1 cellular context compared by ENCODE assay signal in the genomic region with DNA sequence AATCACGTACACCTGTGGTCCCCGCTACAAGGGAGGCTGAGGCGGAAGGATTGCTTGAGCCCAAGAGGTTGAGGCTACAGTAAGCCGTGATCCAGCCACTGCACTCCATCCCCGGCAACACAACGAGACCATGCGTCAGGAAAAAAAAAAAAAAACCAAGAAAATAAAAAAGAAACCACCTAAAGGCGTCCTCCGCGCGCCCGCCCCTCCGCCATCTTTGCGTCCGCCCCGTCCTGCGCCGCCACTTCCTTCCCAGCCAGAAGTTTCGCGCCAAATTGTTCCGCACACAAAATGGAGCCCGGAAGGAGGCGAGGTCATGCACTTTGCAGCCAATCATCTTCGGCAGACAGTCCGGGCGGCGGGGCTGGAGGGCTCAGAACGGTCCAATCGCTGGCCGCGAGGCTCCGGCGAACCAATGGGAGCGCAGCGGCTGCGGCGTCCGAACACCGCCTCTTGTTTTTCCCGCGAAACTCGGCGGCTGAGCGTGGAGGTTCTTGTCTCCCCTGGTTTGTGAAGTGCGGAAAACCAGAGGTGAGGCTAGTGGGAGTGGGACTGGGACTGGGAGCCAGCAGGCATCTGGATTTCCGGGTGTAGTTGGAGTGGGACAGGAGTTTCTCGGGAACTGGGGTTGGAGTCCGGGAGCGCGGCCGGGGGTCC.
TF ChIP-seq lines count a peak whose summit lies in the region.

Gene MCM5, plus strand, starts transcription at position 463 of the 657 bp plus-strand sequence. CDS start 299 bp downstream, outside the sequence.

TF ChIP-seq in HepG2, 621 proteins besides CTCF, POLR2A, EP300 and RAD21 (continued from another document and continues in another):
- TF ChIP-seq E2F5 (CRISPR knock-in tag; conservative IDR thresholded peaks at IDR 0.05) (peak; percentile 94), POLR2AphosphoS5 (IDR thresholded peaks at IDR 0.05; ENCODE audit: low read depth, low read length) (peak; percentile 56; the same call in 1 of the 2 replicates), POLR2AphosphoS2 (IDR thresholded peaks at IDR 0.05; ENCODE audit: low read depth, low read length) (no peak), ZNF503 (CRISPR knock-in tag; IDR thresholded peaks at IDR 0.05) (peak; percentile 36; the same call in 1 of the 2 replicates), LCORL (IDR thresholded peaks at IDR 0.05) (no peak), LCORL (CRISPR knock-in tag; IDR thresholded peaks at IDR 0.05) (peak; percentile 10; the same call in 1 of the 2 replicates), ZFP62 (CRISPR knock-in tag; IDR thresholded peaks at IDR 0.05) (no peak), ZNF17 (CRISPR knock-in tag; IDR thresholded peaks at IDR 0.05) (no peak), RORA (CRISPR knock-in tag; IDR thresholded peaks at IDR 0.05) (no peak), HHEX (CRISPR knock-in tag; IDR thresholded peaks at IDR 0.05) (no peak), ZNF761 (CRISPR knock-in tag; conservative IDR thresholded peaks at IDR 0.05) (no peak; the same call in 1 of the 2 replicates), ZNF33A (CRISPR knock-in tag; IDR thresholded peaks at IDR 0.05; ENCODE audit: borderline replicate concordance) (no peak), TEAD3 (CRISPR knock-in tag; optimal IDR thresholded peaks at IDR 0.05; ENCODE audit: borderline replicate concordance) (peak; percentile 4), NR2C2 (CRISPR knock-in tag; IDR thresholded peaks at IDR 0.05; ENCODE audit: borderline replicate concordance) (peak; percentile 81), SETDB1 (CRISPR knock-in tag; IDR thresholded peaks at IDR 0.05; ENCODE audit: borderline replicate concordance) (no peak), MED8 (CRISPR knock-in tag; IDR thresholded peaks at IDR 0.05; ENCODE audit: insufficient replicate concordance) (peak; percentile 59), DNMT1 (CRISPR knock-in tag; IDR thresholded peaks at IDR 0.05) (no peak), ZNF782 (CRISPR knock-in tag; IDR thresholded peaks at IDR 0.05; ENCODE audit: borderline replicate concordance) (no peak), ZNF318 (CRISPR knock-in tag; IDR thresholded peaks at IDR 0.05) (no peak), PTBP1 (IDR thresholded peaks at IDR 0.05; ENCODE audit: low read depth, low read length, poor library complexity, severe bottlenecking) (no peak), HOXD1 (CRISPR knock-in tag; IDR thresholded peaks at IDR 0.05) (no peak), ZNF619 (CRISPR knock-in tag; IDR thresholded peaks at IDR 0.05) (no peak), RFXANK (CRISPR knock-in tag; IDR thresholded peaks at IDR 0.05) (no peak), ZNF12 (CRISPR knock-in tag; IDR thresholded peaks at IDR 0.05) (no peak), ZNF33B (CRISPR knock-in tag; IDR thresholded peaks at IDR 0.05) (peak; percentile 62; the same call in 1 of the 2 replicates), SIN3B (IDR thresholded peaks at IDR 0.05; ENCODE audit: low read length) (peak; percentile 37; the same call in 1 of the 2 replicates), ZNF572 (CRISPR knock-in tag; IDR thresholded peaks at IDR 0.05) (no peak), CENPBD1 (CRISPR knock-in tag; IDR thresholded peaks at IDR 0.05; ENCODE audit: borderline replicate concordance, low read depth) (no peak), HDAC2 (CRISPR knock-in tag; IDR thresholded peaks at IDR 0.05) (peak; percentile 41; the same call in 1 of the 2 replicates), ZNF274 (CRISPR knock-in tag; IDR thresholded peaks at IDR 0.05) (peak; percentile 90), ZBTB21 (CRISPR knock-in tag; IDR thresholded peaks at IDR 0.05) (no peak), HNRNPL (IDR thresholded peaks at IDR 0.05; ENCODE audit: low read depth, low read length) (0 out of 2 replicates have a peak, but pooled peaks have one; percentile 54)
- TF ChIP-seq, protein P1, sequence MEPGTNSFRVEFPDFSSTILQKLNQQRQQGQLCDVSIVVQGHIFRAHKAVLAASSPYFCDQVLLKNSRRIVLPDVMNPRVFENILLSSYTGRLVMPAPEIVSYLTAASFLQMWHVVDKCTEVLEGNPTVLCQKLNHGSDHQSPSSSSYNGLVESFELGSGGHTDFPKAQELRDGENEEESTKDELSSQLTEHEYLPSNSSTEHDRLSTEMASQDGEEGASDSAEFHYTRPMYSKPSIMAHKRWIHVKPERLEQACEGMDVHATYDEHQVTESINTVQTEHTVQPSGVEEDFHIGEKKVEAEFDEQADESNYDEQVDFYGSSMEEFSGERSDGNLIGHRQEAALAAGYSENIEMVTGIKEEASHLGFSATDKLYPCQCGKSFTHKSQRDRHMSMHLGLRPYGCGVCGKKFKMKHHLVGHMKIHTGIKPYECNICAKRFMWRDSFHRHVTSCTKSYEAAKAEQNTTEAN (CRISPR knock-in tag; conservative IDR thresholded peaks at IDR 0.05): 0 out of 2 replicates have a peak, but pooled peaks have one; percentile 26
- TF ChIP-seq, protein P2, sequence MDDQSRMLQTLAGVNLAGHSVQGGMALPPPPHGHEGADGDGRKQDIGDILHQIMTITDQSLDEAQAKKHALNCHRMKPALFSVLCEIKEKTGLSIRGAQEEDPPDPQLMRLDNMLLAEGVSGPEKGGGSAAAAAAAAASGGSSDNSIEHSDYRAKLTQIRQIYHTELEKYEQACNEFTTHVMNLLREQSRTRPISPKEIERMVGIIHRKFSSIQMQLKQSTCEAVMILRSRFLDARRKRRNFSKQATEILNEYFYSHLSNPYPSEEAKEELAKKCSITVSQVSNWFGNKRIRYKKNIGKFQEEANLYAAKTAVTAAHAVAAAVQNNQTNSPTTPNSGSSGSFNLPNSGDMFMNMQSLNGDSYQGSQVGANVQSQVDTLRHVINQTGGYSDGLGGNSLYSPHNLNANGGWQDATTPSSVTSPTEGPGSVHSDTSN (CRISPR knock-in tag; IDR thresholded peaks at IDR 0.05; ENCODE audit: borderline replicate concordance): 0 out of 2 replicates have a peak, but pooled peaks have one; percentile 65
- TF ChIP-seq, protein P3, sequence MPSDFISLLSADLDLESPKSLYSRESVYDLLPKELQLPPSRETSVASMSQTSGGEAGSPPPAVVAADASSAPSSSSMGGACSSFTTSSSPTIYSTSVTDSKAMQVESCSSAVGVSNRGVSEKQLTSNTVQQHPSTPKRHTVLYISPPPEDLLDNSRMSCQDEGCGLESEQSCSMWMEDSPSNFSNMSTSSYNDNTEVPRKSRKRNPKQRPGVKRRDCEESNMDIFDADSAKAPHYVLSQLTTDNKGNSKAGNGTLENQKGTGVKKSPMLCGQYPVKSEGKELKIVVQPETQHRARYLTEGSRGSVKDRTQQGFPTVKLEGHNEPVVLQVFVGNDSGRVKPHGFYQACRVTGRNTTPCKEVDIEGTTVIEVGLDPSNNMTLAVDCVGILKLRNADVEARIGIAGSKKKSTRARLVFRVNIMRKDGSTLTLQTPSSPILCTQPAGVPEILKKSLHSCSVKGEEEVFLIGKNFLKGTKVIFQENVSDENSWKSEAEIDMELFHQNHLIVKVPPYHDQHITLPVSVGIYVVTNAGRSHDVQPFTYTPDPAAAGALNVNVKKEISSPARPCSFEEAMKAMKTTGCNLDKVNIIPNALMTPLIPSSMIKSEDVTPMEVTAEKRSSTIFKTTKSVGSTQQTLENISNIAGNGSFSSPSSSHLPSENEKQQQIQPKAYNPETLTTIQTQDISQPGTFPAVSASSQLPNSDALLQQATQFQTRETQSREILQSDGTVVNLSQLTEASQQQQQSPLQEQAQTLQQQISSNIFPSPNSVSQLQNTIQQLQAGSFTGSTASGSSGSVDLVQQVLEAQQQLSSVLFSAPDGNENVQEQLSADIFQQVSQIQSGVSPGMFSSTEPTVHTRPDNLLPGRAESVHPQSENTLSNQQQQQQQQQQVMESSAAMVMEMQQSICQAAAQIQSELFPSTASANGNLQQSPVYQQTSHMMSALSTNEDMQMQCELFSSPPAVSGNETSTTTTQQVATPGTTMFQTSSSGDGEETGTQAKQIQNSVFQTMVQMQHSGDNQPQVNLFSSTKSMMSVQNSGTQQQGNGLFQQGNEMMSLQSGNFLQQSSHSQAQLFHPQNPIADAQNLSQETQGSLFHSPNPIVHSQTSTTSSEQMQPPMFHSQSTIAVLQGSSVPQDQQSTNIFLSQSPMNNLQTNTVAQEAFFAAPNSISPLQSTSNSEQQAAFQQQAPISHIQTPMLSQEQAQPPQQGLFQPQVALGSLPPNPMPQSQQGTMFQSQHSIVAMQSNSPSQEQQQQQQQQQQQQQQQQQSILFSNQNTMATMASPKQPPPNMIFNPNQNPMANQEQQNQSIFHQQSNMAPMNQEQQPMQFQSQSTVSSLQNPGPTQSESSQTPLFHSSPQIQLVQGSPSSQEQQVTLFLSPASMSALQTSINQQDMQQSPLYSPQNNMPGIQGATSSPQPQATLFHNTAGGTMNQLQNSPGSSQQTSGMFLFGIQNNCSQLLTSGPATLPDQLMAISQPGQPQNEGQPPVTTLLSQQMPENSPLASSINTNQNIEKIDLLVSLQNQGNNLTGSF (CRISPR knock-in tag; IDR thresholded peaks at IDR 0.05): 0 out of 2 replicates have a peak, but pooled peaks have one; percentile 34
- TF ChIP-seq, protein P4, sequence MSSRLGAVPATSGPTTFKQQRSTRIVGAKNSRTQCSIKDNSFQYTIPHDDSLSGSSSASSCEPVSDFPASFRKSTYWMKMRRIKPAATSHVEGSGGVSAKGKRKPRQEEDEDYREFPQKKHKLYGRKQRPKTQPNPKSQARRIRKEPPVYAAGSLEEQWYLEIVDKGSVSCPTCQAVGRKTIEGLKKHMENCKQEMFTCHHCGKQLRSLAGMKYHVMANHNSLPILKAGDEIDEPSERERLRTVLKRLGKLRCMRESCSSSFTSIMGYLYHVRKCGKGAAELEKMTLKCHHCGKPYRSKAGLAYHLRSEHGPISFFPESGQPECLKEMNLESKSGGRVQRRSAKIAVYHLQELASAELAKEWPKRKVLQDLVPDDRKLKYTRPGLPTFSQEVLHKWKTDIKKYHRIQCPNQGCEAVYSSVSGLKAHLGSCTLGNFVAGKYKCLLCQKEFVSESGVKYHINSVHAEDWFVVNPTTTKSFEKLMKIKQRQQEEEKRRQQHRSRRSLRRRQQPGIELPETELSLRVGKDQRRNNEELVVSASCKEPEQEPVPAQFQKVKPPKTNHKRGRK (CRISPR knock-in tag; IDR thresholded peaks at IDR 0.05): no peak
